Comparison of ENCODE assay signal across 19 cellular contexts in the genomic region with DNA sequence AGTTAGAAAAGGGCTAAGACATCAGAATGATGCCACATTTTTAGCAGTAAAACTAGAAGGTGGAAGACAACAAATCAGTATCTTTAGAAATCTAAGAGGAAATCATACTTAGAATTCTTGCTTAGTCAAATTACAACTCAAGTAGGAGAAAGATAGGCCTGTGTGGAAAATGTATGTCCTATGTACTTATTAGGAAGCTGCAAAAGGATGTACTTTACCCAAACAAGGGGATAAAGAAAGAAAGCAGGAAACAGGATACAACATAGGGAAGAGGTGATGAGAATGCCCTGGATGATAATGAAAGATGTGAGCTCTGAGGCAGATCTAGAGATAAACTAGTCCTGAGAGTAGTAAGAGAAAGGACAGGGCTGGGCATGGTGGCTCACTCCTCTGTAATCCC. TPM values are rescaled to one million over a fixed set of nuclear protein-coding genes. Genes with fewer than 3 reads are reported as not detected.
"Had no signal": no experiment of that assay in that cellular context is flagged by ENCODE, and none has a peak within 500 bp of the region (broad histone marks: within the 10 kb centered on the region; RNA-seq: fewer than 3 reads in every experiment).

No MANE protein-coding gene starts in this region.

- H3K9me3 Mint-ChIP-seq: activated T-helper 17 cell treated with anti-CD3 and anti-CD28 coated beads, Interleukin-2, amount 50 U/mL, for 72 hours; central memory CD8-positive, alpha-beta T cell; nephron progenitor cell; WTC11 had no signal

- H3K27me3 Mint-ChIP-seq: activated CD4-positive, alpha-beta T cell treated with anti-CD3 and anti-CD28 coated beads for 36 hours; activated T-helper 17 cell treated with anti-CD3 and anti-CD28 coated beads, Interleukin-2, amount 50 U/mL, for 72 hours; central memory CD8-positive, alpha-beta T cell had no signal

- H3K4me1 Mint-ChIP-seq: activated T-helper 17 cell treated with anti-CD3 and anti-CD28 coated beads, Interleukin-2, amount 50 U/mL, for 72 hours; central memory CD8-positive, alpha-beta T cell; nephron progenitor cell had no signal

- H3K4me1 ChIP-seq: gastroesophageal sphincter had no signal

- H3K36me3 Mint-ChIP-seq: WTC11 had no signal

- H3K27me3 ChIP-seq: brain microvascular endothelial cell, gastroesophageal sphincter, heart left ventricle, stomach, upper lobe of left lung had no signal

- H3K4me3 Mint-ChIP-seq: activated CD4-positive, alpha-beta T cell treated with anti-CD3 and anti-CD28 coated beads for 36 hours; activated T-helper 17 cell treated with anti-CD3 and anti-CD28 coated beads, Interleukin-2, amount 50 U/mL, for 72 hours; central memory CD8-positive, alpha-beta T cell; nephron progenitor cell; WTC11 had no signal

- H3K9me3 ChIP-seq: gastroesophageal sphincter, heart left ventricle, stomach, upper lobe of left lung had no signal

- DNase-seq: activated CD4-positive, alpha-beta T cell treated with anti-CD3 and anti-CD28 coated beads for 36 hours; activated CD4-positive, alpha-beta T cell treated with anti-CD3 and anti-CD28 coated beads, Interleukin-2, amount 50 U/mL, for 48 hours; activated naive CD4-positive, alpha-beta T cell; activated T-cell treated with anti-CD3 and anti-CD28 coated beads for 4 hours; aorta; brain microvascular endothelial cell; heart left ventricle; nephron progenitor cell; nucleus accumbens; stimulated activated CD4-positive, alpha-beta T cell treated with anti-CD3 and anti-CD28 coated beads, Interleukin-4, amount 100 ng/mL, for 1 hour; stomach; upper lobe of left lung had no signal

- H3K36me3 ChIP-seq: brain microvascular endothelial cell, gastroesophageal sphincter, heart left ventricle, stomach, upper lobe of left lung had no signal

- H3K4me3 ChIP-seq: coronary artery, gastroesophageal sphincter, heart left ventricle, smooth muscle cell, stomach, upper lobe of left lung had no signal

- H3K27ac Mint-ChIP-seq: activated CD4-positive, alpha-beta T cell treated with anti-CD3 and anti-CD28 coated beads for 36 hours; activated T-helper 17 cell treated with anti-CD3 and anti-CD28 coated beads, Interleukin-2, amount 50 U/mL, for 72 hours; nephron progenitor cell; WTC11 had no signal

RNA-seq across cellular contexts. Expression of a gene that starts 58.4 kb away (rescaled TPM):
- total RNA-seq: activated CD4-positive, alpha-beta T cell treated with anti-CD3 and anti-CD28 coated beads for 36 hours; activated T-helper 17 cell treated with anti-CD3 and anti-CD28 coated beads, Interleukin-2, amount 50 U/mL, for 72 hours; heart left ventricle; mesenteric fat pad; smooth muscle cell had no signal
